ENCODE assay signal across 13 cellular contexts in the genomic region with DNA sequence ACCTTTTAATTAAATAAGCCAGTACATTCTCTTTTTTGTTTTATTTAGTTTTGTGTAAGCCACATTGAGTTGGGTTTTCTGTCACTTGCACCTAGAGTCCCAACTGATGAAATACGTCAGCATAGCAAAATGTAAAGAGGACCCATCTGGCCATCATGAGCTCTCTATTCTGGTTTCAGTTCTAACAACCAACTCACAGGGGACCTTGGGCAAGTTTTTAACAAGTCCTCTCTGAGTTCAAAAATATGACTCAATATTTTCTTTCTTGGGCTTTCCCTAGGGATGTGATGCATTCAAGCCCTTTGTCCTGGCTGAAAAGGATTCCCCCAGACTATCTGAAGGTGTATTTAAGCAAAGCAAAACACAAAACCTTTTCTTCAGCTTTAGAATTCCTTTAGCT. TPM values are rescaled to one million over a fixed set of nuclear protein-coding genes. Genes with fewer than 3 reads are reported as not detected.
A peak's percentile ranks its signal among the peaks of the same experiment; 100 is the strongest.
DNase-seq lines count a peak whose midpoint lies in the region; ATAC-seq and TF ChIP-seq lines count a peak whose summit lies in the region.
"Had no signal": no experiment of that assay in that cellular context is flagged by ENCODE, and none has a peak within 500 bp of the region (broad histone marks: within the 10 kb centered on the region; RNA-seq: fewer than 3 reads in every experiment).

No MANE protein-coding gene starts in this region.

- H3K4me3 Mint-ChIP-seq in T-helper 2 cell treated with Interferon-gamma antibody and Interleukin-4, amounts not matched to agents 5 μg/mL and 100 μg/mL, for 36 hours: no peak overlapping the region
- H3K4me3 Mint-ChIP-seq: activated CD8-positive, alpha-beta memory T cell treated with anti-CD3 and anti-CD28 coated beads, Interleukin-2, amount 10 ng/mL, durations not matched to agents 7 days and 5 days had no signal

- H3K4me1 Mint-ChIP-seq in T-helper 2 cell treated with Interferon-gamma antibody and Interleukin-4, amounts not matched to agents 5 μg/mL and 100 μg/mL, for 36 hours (ENCODE audit: low read depth): no peaks in the 10 kb centered on the region
- H3K4me1 Mint-ChIP-seq: activated CD8-positive, alpha-beta memory T cell treated with anti-CD3 and anti-CD28 coated beads, Interleukin-2, amount 10 ng/mL, durations not matched to agents 7 days and 5 days had no signal

- no peak overlapping the region for H3K4me3 ChIP-seq in fibroblast of the aortic adventitia (ENCODE audit: low read depth, low read length)
- H3K4me3 ChIP-seq: mucosa of descending colon, SK-N-MC had no signal

- H3K27ac Mint-ChIP-seq in T-helper 2 cell treated with Interferon-gamma antibody and Interleukin-4, amounts not matched to agents 5 μg/mL and 100 μg/mL, for 36 hours: no peak overlapping the region
- H3K27ac Mint-ChIP-seq: activated CD8-positive, alpha-beta memory T cell treated with anti-CD3 and anti-CD28 coated beads, Interleukin-2, amount 10 ng/mL, durations not matched to agents 7 days and 5 days had no signal

- H3K27me3 Mint-ChIP-seq in T-helper 2 cell treated with Interferon-gamma antibody and Interleukin-4, amounts not matched to agents 5 μg/mL and 100 μg/mL, for 36 hours (ENCODE audit: low read depth): peaks cover 2% of the 10 kb centered on the region
- H3K27me3 Mint-ChIP-seq: activated CD8-positive, alpha-beta memory T cell treated with anti-CD3 and anti-CD28 coated beads, Interleukin-2, amount 10 ng/mL, durations not matched to agents 7 days and 5 days had no signal

- no peak for TF ChIP-seq CTCF in fibroblast of the aortic adventitia (IDR thresholded peaks at IDR 0.05; ENCODE audit: insufficient read depth, low read length)

- DNase-seq in fibroblast of the aortic adventitia (ENCODE audit: low read depth) (peak; percentile 26), medulla oblongata (ENCODE audit: extremely low spot score) (no peak)
- DNase-seq in activated CD4-positive, CD25-positive, alpha-beta regulatory T cell treated with anti-CD3 and anti-CD28 coated beads, Interleukin-2, amount 50 U/mL, for 72 hours: no peak
- DNase-seq in T-helper 2 cell treated with Interferon-gamma antibody and Interleukin-4, amounts not matched to agents 5 μg/mL and 100 μg/mL, for 36 hours (ENCODE audit: low spot score): no peak
- DNase-seq: activated CD8-positive, alpha-beta memory T cell treated with anti-CD3 and anti-CD28 coated beads, Interleukin-2, amount 10 ng/mL, durations not matched to agents 7 days and 5 days; GDM1; mucosa of descending colon; substantia nigra had no signal

- no peaks in the 10 kb centered on the region for H3K9me3 Mint-ChIP-seq in T-helper 2 cell treated with Interferon-gamma antibody and Interleukin-4, amounts not matched to agents 5 μg/mL and 100 μg/mL, for 36 hours

- H3K36me3 Mint-ChIP-seq in T-helper 2 cell treated with Interferon-gamma antibody and Interleukin-4, amounts not matched to agents 5 μg/mL and 100 μg/mL, for 36 hours (ENCODE audit: low read depth): no peaks in the 10 kb centered on the region
- H3K36me3 Mint-ChIP-seq: activated CD8-positive, alpha-beta memory T cell treated with anti-CD3 and anti-CD28 coated beads, Interleukin-2, amount 10 ng/mL, durations not matched to agents 7 days and 5 days had no signal

- ATAC-seq in GM18861 (IDR thresholded peaks at IDR 0.05; ENCODE audit: unreplicated experiment): peak; percentile 98
- peak; percentile 97 for ATAC-seq in GM21526 (IDR thresholded peaks at IDR 0.05; ENCODE audit: low FRiP score, unreplicated experiment)
- ATAC-seq in HG03135 (IDR thresholded peaks at IDR 0.05; ENCODE audit: unreplicated experiment): peak; percentile 90
- no peak for ATAC-seq in esophagus mucosa
- ATAC-seq: activated CD8-positive, alpha-beta memory T cell treated with anti-CD3 and anti-CD28 coated beads, Interleukin-2, amount 10 ng/mL, durations not matched to agents 7 days and 5 days; mucosa of descending colon had no signal

RNA-seq across cellular contexts. Expression of a gene that starts 32.9 kb away (rescaled TPM):
- total RNA-seq in fibroblast of the aortic adventitia (ENCODE audit: low replicate concordance) (0.09 TPM in 1 of 2 replicates, not detected in the other), esophagus mucosa (0.40 TPM)
